Comparison of ENCODE assay signal across 24 cellular contexts in genomic region chr2:235413084-235413483, GRCh38.
"Had no signal": no experiment of that assay in that cellular context is flagged by ENCODE, and none has a peak within 500 bp of the region (broad histone marks: within the 10 kb centered on the region; RNA-seq: fewer than 3 reads in every experiment).

No MANE protein-coding gene starts in this region.

- H3K36me3 ChIP-seq: lower lobe of right lung, neural progenitor cell, ovary, spleen, transverse colon had no signal

- H3K4me1 ChIP-seq: neural progenitor cell, transverse colon had no signal

- DNase-seq: dermis blood vessel endothelial cell; erythroblast; foreskin melanocyte; head of caudate nucleus; hypothalamus; kidney glomerular epithelial cell; lower lobe of right lung; nucleus accumbens; ovary; spleen; stimulated activated CD4-positive, alpha-beta T cell treated with anti-CD3 and anti-CD28 coated beads, Interleukin-15, amount 100 ng/mL, for 24 hours; stimulated activated CD4-positive, alpha-beta T cell treated with anti-CD3 and anti-CD28 coated beads, Interleukin-1b, Interleukin-23, amount 100 ng/mL, for 48 hours; stimulated activated CD4-positive, alpha-beta T cell treated with anti-CD3 and anti-CD28 coated beads, Interleukin-4, amount 100 ng/mL, for 24 hours; transverse colon had no signal

- H3K4me1 Mint-ChIP-seq: central memory CD8-positive, alpha-beta T cell; memory B cell; mesothelial cell of epicardium; stimulated activated memory B cell treated with anti-CD40 and anti-IgM and Interleukin-4, amounts not matched to agents 10 μg/mL and 1 μg/mL and 100 μg/mL, for 72 hours had no signal

- H3K27ac ChIP-seq: lower lobe of right lung, neural progenitor cell, ovary, spleen, transverse colon had no signal

- H3K4me3 Mint-ChIP-seq: central memory CD8-positive, alpha-beta T cell; memory B cell; mesothelial cell of epicardium; natural killer cell treated with Interleukin-12 subunit alpha and Interleukin-12 subunit beta and Interleukin-15 and Interleukin-18, amount 100 ng/mL, for 72 hours; neural progenitor cell; stimulated activated memory B cell treated with anti-CD40 and anti-IgM and Interleukin-4, amounts not matched to agents 10 μg/mL and 1 μg/mL and 100 μg/mL, for 72 hours; stimulated activated naive CD8-positive, alpha-beta T cell treated with anti-CD3 and anti-CD28 coated beads, Interleukin-15, Interleukin-2, amounts not matched to agents 100 ng/mL and 50 ng/mL, for 24 hours had no signal

- H3K9ac ChIP-seq: neural progenitor cell had no signal

- H3K27me3 Mint-ChIP-seq: progenitor cell of endocrine pancreas; stimulated activated memory B cell treated with anti-CD40 and anti-IgM and Interleukin-4, amounts not matched to agents 10 μg/mL and 1 μg/mL and 100 μg/mL, for 72 hours had no signal

- H3K36me3 Mint-ChIP-seq: memory B cell; mesothelial cell of epicardium; natural killer cell treated with Interleukin-12 subunit alpha and Interleukin-12 subunit beta and Interleukin-15 and Interleukin-18, amount 100 ng/mL, for 72 hours; stimulated activated memory B cell treated with anti-CD40 and anti-IgM and Interleukin-4, amounts not matched to agents 10 μg/mL and 1 μg/mL and 100 μg/mL, for 72 hours had no signal

- H3K9me3 ChIP-seq: lower lobe of right lung, ovary, transverse colon had no signal

- H3K4me3 ChIP-seq: lower lobe of right lung, neural progenitor cell, ovary, spleen, transverse colon had no signal

- H3K27ac Mint-ChIP-seq: memory B cell; mesothelial cell of epicardium; natural killer cell treated with Interleukin-12 subunit alpha and Interleukin-12 subunit beta and Interleukin-15 and Interleukin-18, amount 100 ng/mL, for 72 hours; neural progenitor cell; progenitor cell of endocrine pancreas; stimulated activated memory B cell treated with anti-CD40 and anti-IgM and Interleukin-4, amounts not matched to agents 10 μg/mL and 1 μg/mL and 100 μg/mL, for 72 hours; stimulated activated naive CD8-positive, alpha-beta T cell treated with anti-CD3 and anti-CD28 coated beads, Interleukin-15, Interleukin-2, amounts not matched to agents 100 ng/mL and 50 ng/mL, for 24 hours had no signal

- ATAC-seq: left lobe of liver, lower lobe of right lung, sciatic nerve had no signal

- H3K9me3 Mint-ChIP-seq: central memory CD8-positive, alpha-beta T cell; neural progenitor cell; stimulated activated naive CD8-positive, alpha-beta T cell treated with anti-CD3 and anti-CD28 coated beads, Interleukin-15, Interleukin-2, amounts not matched to agents 100 ng/mL and 50 ng/mL, for 24 hours had no signal

- H3K27me3 ChIP-seq: neural progenitor cell, ovary, spleen, transverse colon had no signal
